Comparison of ENCODE assay signal across 15 cellular contexts in genomic region chr6:10190042-10190441, GRCh38.
DNase-seq lines count a peak whose midpoint lies in the region; ATAC-seq, FAIRE-seq and TF ChIP-seq lines count a peak whose summit lies in the region.
"Had no signal": no experiment of that assay in that cellular context is flagged by ENCODE, and none has a peak within 500 bp of the region (broad histone marks: within the 10 kb centered on the region; RNA-seq: fewer than 3 reads in every experiment).

No MANE protein-coding gene starts in this region.

- H2AFZ ChIP-seq in mesenchymal stem cell (ENCODE audit: low read depth, low read length): peak overlapping the region; percentile 11

- H3K14ac ChIP-seq in mesenchymal stem cell (ENCODE audit: low read length in 2 of 2): no peak overlapping the region

- H3K23ac ChIP-seq in mesenchymal stem cell (ENCODE audit: low read length in 2 of 2): no peak overlapping the region

- TF ChIP-seq CTCF in bronchial epithelial cell (IDR thresholded peaks at IDR 0.05; ENCODE audit: insufficient read depth, low read length, severe bottlenecking): no peak

- H3K36me3 ChIP-seq in bronchial epithelial cell (ENCODE audit: control insufficient read depth, insufficient read depth, low read length) (no peaks in the 10 kb centered on the region), mesenchymal stem cell (ENCODE audit: control insufficient read depth in 1 of 2, insufficient read depth in 2 of 2, low read depth in 1 of 2, low read length in 2 of 2) (no peaks in the 10 kb centered on the region)
- H3K36me3 ChIP-seq: BE2C had no signal

- DNase-seq in EH (ENCODE audit: low read depth): peak; percentile 59
- DNase-seq in M059J (ENCODE audit: low read depth): peak; percentile 77
- peak; percentile 71 for DNase-seq in bronchial epithelial cell (ENCODE audit: low read depth)
- no peak for DNase-seq in mesenchymal stem cell
- DNase-seq in activated CD4-positive, alpha-beta T cell treated with anti-CD3 and anti-CD28 coated beads for 4 hours: no peak
- DNase-seq in NOMO-1 (lab: John Stamatoyannopoulos, UW; ENCODE audit: unreplicated experiment in 2 of 2): no peak
- DNase-seq: BE2C; CD4-positive, alpha-beta memory T cell; DND-41; GOT3; IMR-90; NCI-H2107; NCI-H82 had no signal

- no peak overlapping the region for H2AK5ac ChIP-seq in mesenchymal stem cell (ENCODE audit: low read length, severe bottlenecking)

- no peak for FAIRE-seq in bronchial epithelial cell (lab: Jason Lieb, UNC)
- FAIRE-seq: RCC 7860 had no signal

- no peak overlapping the region for H2BK12ac ChIP-seq in mesenchymal stem cell (ENCODE audit: low read length in 2 of 2)

- H3K27me3 ChIP-seq in bronchial epithelial cell (ENCODE audit: control insufficient read depth, insufficient read depth, low read length) (no peaks in the 10 kb centered on the region), mesenchymal stem cell (ENCODE audit: control insufficient read depth in 1 of 2, insufficient read depth in 1 of 2, low read length in 2 of 2) (no peaks in the 10 kb centered on the region)
- H3K27me3 ChIP-seq: BE2C had no signal

- H3K4me3 ChIP-seq in bronchial epithelial cell (ENCODE audit: low read depth, low read length) (no peak overlapping the region), mesenchymal stem cell (ENCODE audit: insufficient read depth in 1 of 2, low read depth in 1 of 2, low read length in 2 of 2) (no peak overlapping the region)

- no peak overlapping the region for H2BK120ac ChIP-seq in mesenchymal stem cell (ENCODE audit: low read depth, low read length)

- H3K4me1 ChIP-seq in mesenchymal stem cell (ENCODE audit: control insufficient read depth, insufficient read depth, low read depth, low read length): no peaks in the 10 kb centered on the region
- H3K4me1 ChIP-seq: BE2C had no signal

- H3K18ac ChIP-seq in mesenchymal stem cell (ENCODE audit: low read depth in 1 of 2, low read length in 2 of 2): no peak overlapping the region

- no peak overlapping the region for H3K27ac ChIP-seq in mesenchymal stem cell (ENCODE audit: low read length, poor library complexity, severe bottlenecking)

- no peak overlapping the region for H4K8ac ChIP-seq in mesenchymal stem cell (ENCODE audit: low read length)

- H4K91ac ChIP-seq in mesenchymal stem cell (ENCODE audit: low read length): no peak overlapping the region

- no peak overlapping the region for H2BK5ac ChIP-seq in mesenchymal stem cell (ENCODE audit: low read depth, low read length, poor library complexity, severe bottlenecking)

- H3K9me3 ChIP-seq in mesenchymal stem cell (ENCODE audit: control insufficient read depth, low read length): no peaks in the 10 kb centered on the region
- H3K9me3 ChIP-seq: BE2C had no signal

- no peak overlapping the region for H3K4me2 ChIP-seq in mesenchymal stem cell (ENCODE audit: low read length, poor library complexity, severe bottlenecking)

- no peaks in the 10 kb centered on the region for H3K79me1 ChIP-seq in mesenchymal stem cell (replicated peaks; ENCODE audit: low read length, poor library complexity, severe bottlenecking)

- no peak for ATAC-seq in HG02798 (IDR thresholded peaks at IDR 0.05; ENCODE audit: poor library complexity, unreplicated experiment)

- H3K4ac ChIP-seq in mesenchymal stem cell (ENCODE audit: low read depth in 1 of 2, low read length in 2 of 2): no peak overlapping the region

- WGBS in mesenchymal stem cell: 7% methylated on average over 3 of the region's 3 CpGs

- H3K9ac ChIP-seq in mesenchymal stem cell (ENCODE audit: low read length): no peak overlapping the region

- H2BK15ac ChIP-seq in mesenchymal stem cell (ENCODE audit: low read depth, poor library complexity, severe bottlenecking): no peak overlapping the region

Comparison
In these comparisons a context has a peak if more than half of its experiments do, and no peak if none do; other contexts are left out.
1. DNase-seq: peak in EH (single experiment), M059J (single experiment) and bronchial epithelial cell (single experiment); none in mesenchymal stem cell (single experiment), activated CD4-positive, alpha-beta T cell treated with anti-CD3 and anti-CD28 coated beads for 4 hours (0 of 2) and NOMO-1 (0 of 2).